ENCODE assay signal across 31 cellular contexts in genomic region chr10:34094961-34095360, GRCh38.
"Had no signal": no experiment of that assay in that cellular context is flagged by ENCODE, and none has a peak within 500 bp of the region (broad histone marks: within the 10 kb centered on the region; RNA-seq: fewer than 3 reads in every experiment).

No MANE protein-coding gene starts in this region.

- H3K27me3 Mint-ChIP-seq: progenitor cell of endocrine pancreas; stimulated activated memory B cell treated with anti-CD40 and anti-IgM and Interleukin-4, amounts not matched to agents 10 μg/mL and 1 μg/mL and 100 μg/mL, for 72 hours; stimulated activated naive CD8-positive, alpha-beta T cell treated with anti-CD3 and anti-CD28 coated beads, Interleukin-15, amount 100 ng/mL, for 72 hours; type B pancreatic cell had no signal

- H3K27me3 ChIP-seq: neural progenitor cell, ovary, spleen, suprapubic skin, testis, tibial artery, transverse colon, upper lobe of right lung, uterus had no signal

- H3K36me3 ChIP-seq: neural progenitor cell, ovary, spleen, suprapubic skin, tibial artery, transverse colon, upper lobe of right lung, uterus had no signal

- H3K4me3 Mint-ChIP-seq: natural killer cell; nephron; neural progenitor cell; stimulated activated memory B cell treated with anti-CD40 and anti-IgM and Interleukin-4, amounts not matched to agents 10 μg/mL and 1 μg/mL and 100 μg/mL, for 72 hours; stimulated activated naive CD8-positive, alpha-beta T cell treated with anti-CD3 and anti-CD28 coated beads, Interleukin-15, amount 100 ng/mL, for 72 hours; type B pancreatic cell had no signal

- H3K4me1 Mint-ChIP-seq: natural killer cell; nephron; neural progenitor cell; stimulated activated memory B cell treated with anti-CD40 and anti-IgM and Interleukin-4, amounts not matched to agents 10 μg/mL and 1 μg/mL and 100 μg/mL, for 72 hours; stimulated activated naive CD8-positive, alpha-beta T cell treated with anti-CD3 and anti-CD28 coated beads, Interleukin-15, amount 100 ng/mL, for 72 hours had no signal

- H3K4me2 ChIP-seq: neural progenitor cell, smooth muscle cell had no signal

- H3K9ac ChIP-seq: neural progenitor cell, parathyroid adenoma had no signal

- H3K9me3 ChIP-seq: ovary, testis, upper lobe of right lung had no signal

- H2AFZ ChIP-seq: neural progenitor cell, parathyroid adenoma had no signal

- H3K4me3 ChIP-seq: neural progenitor cell, ovary, psoas muscle, skin epidermis, smooth muscle cell, spleen, suprapubic skin, testis, tibial artery, transverse colon, upper lobe of right lung, uterus had no signal

- H3K27ac Mint-ChIP-seq: natural killer cell; nephron; neural progenitor cell; progenitor cell of endocrine pancreas; stimulated activated memory B cell treated with anti-CD40 and anti-IgM and Interleukin-4, amounts not matched to agents 10 μg/mL and 1 μg/mL and 100 μg/mL, for 72 hours; stimulated activated naive CD8-positive, alpha-beta T cell treated with anti-CD3 and anti-CD28 coated beads, Interleukin-15, amount 100 ng/mL, for 72 hours; type B pancreatic cell had no signal

- H3K27ac ChIP-seq: neural progenitor cell, ovary, parathyroid adenoma, psoas muscle, skin epidermis, spleen, suprapubic skin, testis, tibial artery, transverse colon, upper lobe of right lung, uterus had no signal

- H3K79me2 ChIP-seq: parathyroid adenoma had no signal

- H3K4me1 ChIP-seq: neural progenitor cell, parathyroid adenoma, psoas muscle, spleen, suprapubic skin, testis, transverse colon, uterus had no signal

- ATAC-seq: natural killer cell; psoas muscle; right cardiac atrium; sciatic nerve; stimulated activated memory B cell treated with anti-CD40 and anti-IgM and Interleukin-4, amounts not matched to agents 10 μg/mL and 1 μg/mL and 100 μg/mL, for 72 hours; stimulated activated naive CD8-positive, alpha-beta T cell treated with anti-CD3 and anti-CD28 coated beads, Interleukin-15, amount 100 ng/mL, for 72 hours; stimulated activated naive CD8-positive, alpha-beta T cell treated with anti-CD3 and anti-CD28 coated beads, Interleukin-15, Interleukin-2, amounts not matched to agents 100 U/mL and 50 U/mL, for 24 hours; upper lobe of right lung had no signal

- DNase-seq: natural killer cell; occipital lobe; posterior cingulate gyrus; psoas muscle; right cardiac atrium; spleen; stimulated activated CD4-positive, alpha-beta T cell treated with anti-CD3 and anti-CD28 coated beads, Interleukin-12 subunit alpha, Interleukin-12 subunit beta, amount 100 ng/mL, for 4 hours; stimulated activated CD4-positive, alpha-beta T cell treated with anti-CD3 and anti-CD28 coated beads, Interleukin-1b, Interleukin-23, amount 100 ng/mL, for 48 hours; stimulated activated CD4-positive, alpha-beta T cell treated with anti-CD3 and anti-CD28 coated beads, Interleukin-4, amount 100 ng/mL, for 1 hour; stimulated activated CD4-positive, alpha-beta T cell treated with anti-CD3 and anti-CD28 coated beads, Interleukin-4, amount 100 ng/mL, for 4 hours; stimulated activated CD8-positive, alpha-beta memory T cell treated with anti-CD3 and anti-CD28 coated beads, Interleukin-4, amount 100 ng/mL, for 48 hours; stimulated activated naive CD4-positive, alpha-beta T cell; stimulated activated naive CD8-positive, alpha-beta T cell treated with anti-CD3 and anti-CD28 coated beads, Interleukin-15, amount 100 ng/mL, for 72 hours; stimulated activated naive CD8-positive, alpha-beta T cell treated with anti-CD3 and anti-CD28 coated beads, Interleukin-15, Interleukin-2, amounts not matched to agents 100 U/mL and 50 U/mL, for 24 hours; substantia nigra; testis; tibial artery; transverse colon; upper lobe of right lung; uterus had no signal
